ENCODE assay signal across 1 cellular context in genomic region chr2:96876811-96877437, GRCh38.
TF ChIP-seq lines count a peak whose summit lies in the region.

No MANE protein-coding gene starts in this region.

TF ChIP-seq in GM23338, 12 proteins besides CTCF, POLR2A, EP300 and RAD21:
- TF ChIP-seq REST (IDR thresholded peaks at IDR 0.05; ENCODE audit: unreplicated experiment) (no peak), CREB1 (CRISPR knock-in tag; IDR thresholded peaks at IDR 0.05; ENCODE audit: low read depth) (no peak), ETS1 (IDR thresholded peaks at IDR 0.05) (no peak), EZH2 (IDR thresholded peaks at IDR 0.05; ENCODE audit: low read depth, unreplicated experiment) (no peak), STAT1 (IDR thresholded peaks at IDR 0.05; ENCODE audit: unreplicated experiment) (no peak), EZH2phosphoT487 (IDR thresholded peaks at IDR 0.05; ENCODE audit: unreplicated experiment) (no peak), ZNF331 (CRISPR knock-in tag; IDR thresholded peaks at IDR 0.05; ENCODE audit: low read depth) (no peak), ZNF462 (CRISPR knock-in tag; IDR thresholded peaks at IDR 0.05) (no peak), ZNF114 (CRISPR knock-in tag; IDR thresholded peaks at IDR 0.05) (no peak), JUNB (IDR thresholded peaks at IDR 0.05; ENCODE audit: unreplicated experiment) (no peak), NANOG (IDR thresholded peaks at IDR 0.05; ENCODE audit: borderline replicate concordance) (no peak), POLR2AphosphoS5 (IDR thresholded peaks at IDR 0.05; ENCODE audit: low read depth) (no peak)
TF ChIP-seq in GM23338: peak in this region for 0.
